ENCODE assay signal across 8 cellular contexts in the genomic region with DNA sequence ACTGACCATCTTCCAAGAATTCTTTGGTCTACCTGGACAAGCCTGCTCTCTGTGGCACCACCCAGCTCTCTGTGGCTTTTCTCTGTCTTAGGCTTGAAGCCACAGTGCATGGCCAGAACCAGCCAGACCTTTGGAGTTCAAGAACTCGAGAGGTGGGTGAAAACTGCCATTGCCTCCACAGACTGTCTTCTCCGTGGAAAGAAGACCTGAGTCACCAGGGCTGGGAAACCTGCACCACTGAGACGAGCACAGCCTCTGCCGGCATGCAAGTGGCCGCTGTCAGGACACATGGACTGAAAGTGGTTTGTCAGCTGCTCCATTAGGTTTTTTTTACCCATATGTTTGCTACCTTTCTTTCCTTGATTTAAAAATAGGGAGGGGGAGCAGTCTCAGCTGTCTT.
A peak's percentile ranks its signal among the peaks of the same experiment; 100 is the strongest.
DNase-seq lines count a peak whose midpoint lies in the region; ATAC-seq and TF ChIP-seq lines count a peak whose summit lies in the region.

No MANE protein-coding gene starts in this region.

- no peak for TF ChIP-seq CTCF in RWPE1 (conservative IDR thresholded peaks at IDR 0.05; ENCODE audit: low read depth)
- no peak for TF ChIP-seq CTCF in tibial artery (IDR thresholded peaks at IDR 0.05)

- intact Hi-C loops in tibial artery (cut with DNase I; ENCODE audit: low total_unique reads): no loop called here

- peak overlapping the region; percentile 47 for H3K9ac ChIP-seq in mucosa of stomach (ENCODE audit: low read length)

- ATAC-seq in GM21360 (IDR thresholded peaks at IDR 0.05; ENCODE audit: unreplicated experiment): no peak

- POLR2A ChIA-PET in RWPE1 (lab: Yijun Ruan, JAX; ENCODE audit: low non-redundant PET): no interaction called here

- DNase-seq in RWPE1 (ENCODE audit: low spot score) (no peak), epithelial cell of prostate (ENCODE audit: low read depth, low spot score) (no peak), tibial artery (peak in 1 of 2 donors; percentile 76), epidermal melanocyte (ENCODE audit: insufficient read length, low spot score) (no peak), activated gamma-delta T cell (lab: John Stamatoyannopoulos, UW) (no peak), T-helper 9 cell (no peak)

- H3K4me3 ChIP-seq in mucosa of stomach (ENCODE audit: low read length) (no peak overlapping the region), tibial artery (peak overlapping the region; percentile 4 to 18)

- H3K27ac ChIP-seq in RWPE1 (peak overlapping the region; percentile 67), epithelial cell of prostate (peak overlapping the region; percentile 30), tibial artery (peak overlapping the region; percentile 78 to 82)

- H3K9me3 ChIP-seq in mucosa of stomach (ENCODE audit: control insufficient read depth, low read length) (no peaks in the 10 kb centered on the region), tibial artery (no peaks in the 10 kb centered on the region)

- no peaks in the 10 kb centered on the region for H3K27me3 ChIP-seq in mucosa of stomach (ENCODE audit: control insufficient read depth, insufficient read depth, low read length)
- no peaks in the 10 kb centered on the region for H3K27me3 ChIP-seq in tibial artery

- CTCF ChIA-PET in RWPE1 (lab: Yijun Ruan, JAX): interaction anchor here (0.5 to 1.8 kb wide), 3 partner anchors 83 to 309 kb away, joined by 3 to 4 read pairs (median 3); no protein-coding TSS in a partner anchor

- no peaks in the 10 kb centered on the region for H3K36me3 ChIP-seq in mucosa of stomach (ENCODE audit: control insufficient read depth, insufficient read depth, low read length)
- H3K36me3 ChIP-seq in tibial artery: no peaks in the 10 kb centered on the region

- H3K4me1 ChIP-seq in mucosa of stomach (ENCODE audit: control insufficient read depth, insufficient read depth, low read length): peaks cover 18% of the 10 kb centered on the region
- peaks cover 0 to 38% (median 26%) of the 10 kb centered on the region in 4 donors for H3K4me1 ChIP-seq in tibial artery

Comparison
In these comparisons a context has a peak if more than half of its experiments do, and no peak if none do; other contexts are left out.
1. H3K27ac ChIP-seq: peak in every context shown above with its lines; median percentile 80 in tibial artery; 67 in RWPE1; 30 in epithelial cell of prostate.